Comparison of ENCODE assay signal across 27 cellular contexts in genomic region chr18:4384932-4385331, GRCh38.
"Had no signal": no experiment of that assay in that cellular context is flagged by ENCODE, and none has a peak within 500 bp of the region (broad histone marks: within the 10 kb centered on the region; RNA-seq: fewer than 3 reads in every experiment).

No MANE protein-coding gene starts in this region.

- H3K4me3 Mint-ChIP-seq: activated CD4-positive, alpha-beta T cell treated with anti-CD3 and anti-CD28 coated beads, Interleukin-2, amount 10 ng/mL, durations not matched to agents 24 days and 14 days; activated CD8-positive, alpha-beta memory T cell treated with anti-CD3 and anti-CD28 coated beads, Interleukin-2, amount 10 ng/mL, durations not matched to agents 7 days and 5 days; activated naive CD4-positive, alpha-beta T cell treated with anti-CD3 and anti-CD28 coated beads, Interleukin-2, amount 50 U/mL, for 24 hours; activated T-cell treated with anti-CD3 and anti-CD28 coated beads, Interleukin-2, amount 50 U/mL, for 24 hours; activated T-helper 1 cell treated with anti-CD3 and anti-CD28 coated beads, Interleukin-12 subunit alpha, Interleukin-12 subunit beta, Interleukin-2, Interleukin-4 antibody, amounts not matched to agents 30 ng/mL and 10 ng/mL and 1 ng/mL, durations not matched to agents 14 hours and 24 hours and 36 hours had no signal

- H3K36me3 ChIP-seq: MG63, SJCRH30 had no signal

- H3K27ac Mint-ChIP-seq: activated CD4-positive, alpha-beta T cell treated with anti-CD3 and anti-CD28 coated beads, Interleukin-2, amount 10 ng/mL, durations not matched to agents 24 days and 14 days; activated CD8-positive, alpha-beta memory T cell treated with anti-CD3 and anti-CD28 coated beads, Interleukin-2, amount 10 ng/mL, durations not matched to agents 7 days and 5 days; activated naive CD4-positive, alpha-beta T cell treated with anti-CD3 and anti-CD28 coated beads, Interleukin-2, amount 50 U/mL, for 24 hours; activated T-cell treated with anti-CD3 and anti-CD28 coated beads, Interleukin-2, amount 50 U/mL, for 24 hours; activated T-helper 1 cell treated with anti-CD3 and anti-CD28 coated beads, Interleukin-12 subunit alpha, Interleukin-12 subunit beta, Interleukin-2, Interleukin-4 antibody, amounts not matched to agents 30 ng/mL and 10 ng/mL and 1 ng/mL, durations not matched to agents 14 hours and 24 hours and 36 hours had no signal

- H3K9me3 Mint-ChIP-seq: activated CD4-positive, alpha-beta T cell treated with anti-CD3 and anti-CD28 coated beads, Interleukin-2, amount 10 ng/mL, durations not matched to agents 24 days and 14 days; activated naive CD4-positive, alpha-beta T cell treated with anti-CD3 and anti-CD28 coated beads, Interleukin-2, amount 50 U/mL, for 24 hours had no signal

- H3K4me3 ChIP-seq: body of pancreas, MG63, SJCRH30 had no signal

- H3K27me3 Mint-ChIP-seq: activated CD4-positive, alpha-beta T cell treated with anti-CD3 and anti-CD28 coated beads, Interleukin-2, amount 10 ng/mL, durations not matched to agents 24 days and 14 days; activated CD8-positive, alpha-beta memory T cell treated with anti-CD3 and anti-CD28 coated beads, Interleukin-2, amount 10 ng/mL, durations not matched to agents 7 days and 5 days; activated naive CD4-positive, alpha-beta T cell treated with anti-CD3 and anti-CD28 coated beads, Interleukin-2, amount 50 U/mL, for 24 hours; activated T-cell treated with anti-CD3 and anti-CD28 coated beads, Interleukin-2, amount 50 U/mL, for 24 hours had no signal

- H3K36me3 Mint-ChIP-seq: activated CD8-positive, alpha-beta memory T cell treated with anti-CD3 and anti-CD28 coated beads, Interleukin-2, amount 10 ng/mL, durations not matched to agents 7 days and 5 days; activated naive CD4-positive, alpha-beta T cell treated with anti-CD3 and anti-CD28 coated beads, Interleukin-2, amount 50 U/mL, for 24 hours had no signal

- H3K27me3 ChIP-seq: body of pancreas, MG63, SJCRH30 had no signal

- H3K4me1 Mint-ChIP-seq: activated CD4-positive, alpha-beta T cell treated with anti-CD3 and anti-CD28 coated beads, Interleukin-2, amount 10 ng/mL, durations not matched to agents 24 days and 14 days; activated CD8-positive, alpha-beta memory T cell treated with anti-CD3 and anti-CD28 coated beads, Interleukin-2, amount 10 ng/mL, durations not matched to agents 7 days and 5 days; activated naive CD4-positive, alpha-beta T cell treated with anti-CD3 and anti-CD28 coated beads, Interleukin-2, amount 50 U/mL, for 24 hours had no signal

- DNase-seq: activated CD4-positive, alpha-beta T cell treated with anti-CD3 and anti-CD28 coated beads for 1 hour; activated CD4-positive, alpha-beta T cell treated with anti-CD3 and anti-CD28 coated beads, Interleukin-2, amount 10 ng/mL, durations not matched to agents 24 days and 14 days; activated CD4-positive, alpha-beta T cell treated with anti-CD3 and anti-CD28 coated beads, Interleukin-2, amount 50 U/mL, for 48 hours; activated CD8-positive, alpha-beta memory T cell treated with anti-CD3 and anti-CD28 coated beads, Interleukin-2, amount 10 ng/mL, durations not matched to agents 7 days and 5 days; activated effector memory CD4-positive, alpha-beta T cell treated with Interleukin-2 at 50 U/mL for 16 hours; activated naive CD4-positive, alpha-beta T cell; activated T-cell treated with anti-CD3 and anti-CD28 coated beads, Interleukin-2, amount 50 U/mL, for 24 hours; aorta; body of pancreas; MG63; MV-4-11; NCI-H1092 treated with DMSO at 0.1 percent for 48 hours; NCI-H1417 treated with DMSO at 0.1 percent for 48 hours; NCI-H1694 treated with DMSO at 0.1 percent for 48 hours; NCI-H2029 treated with DMSO at 0.1 percent for 48 hours; NCI-H446; NCI-H524; NCI-H774; OCI-M1; RPMI8226; SJCRH30; SK-N-SH; T-helper 1 cell had no signal

- ATAC-seq: activated CD8-positive, alpha-beta memory T cell treated with anti-CD3 and anti-CD28 coated beads, Interleukin-2, amount 10 ng/mL, durations not matched to agents 7 days and 5 days; body of pancreas; Panc1; Right ventricle myocardium inferior had no signal
